ENCODE assay signal across 29 cellular contexts in the genomic region with DNA sequence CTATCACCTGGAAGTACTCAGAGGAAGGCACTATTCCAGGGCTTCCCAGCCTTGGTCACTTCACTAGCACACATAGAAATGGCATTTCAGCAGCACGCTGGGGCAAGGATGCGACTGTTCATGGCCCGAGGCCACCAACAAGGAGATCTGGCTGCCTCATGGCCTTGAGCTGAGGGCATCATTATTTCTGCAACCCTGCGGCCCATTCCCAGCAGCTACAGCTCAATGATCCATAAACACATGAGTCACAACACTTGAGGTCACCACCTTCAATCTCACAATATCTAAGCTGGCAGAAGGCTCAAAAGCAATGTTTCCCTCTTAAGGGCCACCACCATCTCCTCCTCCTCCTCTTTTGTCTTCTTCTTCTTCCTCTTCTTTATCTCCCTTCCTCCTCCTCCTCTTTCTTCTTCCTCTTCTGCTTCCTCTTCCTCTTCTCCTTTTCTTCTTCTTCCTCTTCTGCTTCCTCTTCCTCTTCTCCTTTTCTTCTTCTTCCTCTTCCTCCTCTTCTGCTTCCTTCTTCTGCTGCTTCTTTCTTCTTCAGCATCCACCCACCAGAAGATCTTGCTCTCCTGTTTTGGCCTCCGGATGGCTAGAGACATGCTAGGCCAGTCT.
DNase-seq lines count a peak whose midpoint lies in the region; ATAC-seq and TF ChIP-seq lines count a peak whose summit lies in the region.
"Had no signal": no experiment of that assay in that cellular context is flagged by ENCODE, and none has a peak within 500 bp of the region (broad histone marks: within the 10 kb centered on the region; RNA-seq: fewer than 3 reads in every experiment).

No MANE protein-coding gene starts in this region.

- H3K9ac ChIP-seq in BLaER1 (no peak overlapping the region), OCI-LY1 (ENCODE audit: low read length) (no peak overlapping the region)

- no peak overlapping the region for H2AFZ ChIP-seq in OCI-LY1 (ENCODE audit: low read length)

- no peaks in the 10 kb centered on the region for H3F3A ChIP-seq in OCI-LY1 (ENCODE audit: insufficient read depth, low read length)

- peaks cover 11% of the 10 kb centered on the region for H3K9me3 Mint-ChIP-seq in natural killer cell treated with Interleukin-12 subunit alpha and Interleukin-12 subunit beta and Interleukin-15 and Interleukin-18, amount 100 ng/mL, for 72 hours
- H3K9me3 Mint-ChIP-seq: T-helper 2 cell treated with Interferon-gamma antibody and Interleukin-4, amounts not matched to agents 5 μg/mL and 100 μg/mL, for 36 hours had no signal

- H3K27me3 ChIP-seq in BLaER1: no peaks in the 10 kb centered on the region
- no peaks in the 10 kb centered on the region for H3K27me3 ChIP-seq in OCI-LY1 (ENCODE audit: insufficient read depth, low read length)
- H3K27me3 ChIP-seq: BE2C, colonic mucosa, transverse colon had no signal

- H3K4me2 ChIP-seq in BLaER1 (peak overlapping the region; percentile 71), OCI-LY1 (ENCODE audit: low read length) (no peak overlapping the region)

- no peak for ATAC-seq in natural killer cell treated with Interleukin-12 subunit alpha and Interleukin-12 subunit beta and Interleukin-15 and Interleukin-18, amount 100 ng/mL, for 72 hours
- ATAC-seq in GM19351 (IDR thresholded peaks at IDR 0.05; ENCODE audit: unreplicated experiment): no peak
- ATAC-seq: left lobe of liver, right cardiac atrium, Right ventricle myocardium inferior had no signal

- H3K36me3 Mint-ChIP-seq in natural killer cell treated with Interleukin-12 subunit alpha and Interleukin-12 subunit beta and Interleukin-15 and Interleukin-18, amount 100 ng/mL, for 72 hours: no peaks in the 10 kb centered on the region
- H3K36me3 Mint-ChIP-seq: activated naive CD8-positive, alpha-beta T cell had no signal

- TF ChIP-seq CTCF in OCI-LY1 (IDR thresholded peaks at IDR 0.05; ENCODE audit: low read length): no peak

- H4K20me1 ChIP-seq in BLaER1 (no peaks in the 10 kb centered on the region), OCI-LY1 (ENCODE audit: insufficient read depth, low read length) (no peaks in the 10 kb centered on the region)

- no peak overlapping the region for H3K4me3 Mint-ChIP-seq in natural killer cell treated with Interleukin-12 subunit alpha and Interleukin-12 subunit beta and Interleukin-15 and Interleukin-18, amount 100 ng/mL, for 72 hours
- H3K4me3 Mint-ChIP-seq: activated CD4-positive, alpha-beta T cell treated with anti-CD3 and anti-CD28 coated beads, Interleukin-2, amount 10 ng/mL, durations not matched to agents 24 days and 14 days; activated naive CD8-positive, alpha-beta T cell; T-helper 2 cell treated with Interferon-gamma antibody and Interleukin-4, amounts not matched to agents 5 μg/mL and 100 μg/mL, for 36 hours had no signal

- H3K79me2 ChIP-seq in OCI-LY1 (ENCODE audit: insufficient read depth, low read length): no peaks in the 10 kb centered on the region

- H3K4me3 ChIP-seq in BLaER1: no peak overlapping the region
- H3K4me3 ChIP-seq in OCI-LY1 (ENCODE audit: low read depth, low read length, poor library complexity, severe bottlenecking): peak overlapping the region; percentile 23
- H3K4me3 ChIP-seq: colonic mucosa, HAP-1, transverse colon had no signal

- DNase-seq in EL (peak; percentile 2), kidney tubule cell (ENCODE audit: low spot score) (peak; percentile 82), DMS114 treated with DMSO at 0.1 percent for 48 hours (lab: John Stamatoyannopoulos, UW; ENCODE audit: unreplicated experiment) (no peak), DMS79 (lab: John Stamatoyannopoulos, UW) (no peak)
- DNase-seq in natural killer cell treated with Interleukin-12 subunit alpha and Interleukin-12 subunit beta and Interleukin-15 and Interleukin-18, amount 100 ng/mL, for 72 hours (ENCODE audit: low spot score): no peak
- DNase-seq: activated CD4-positive, alpha-beta T cell treated with anti-CD3 and anti-CD28 coated beads, Interleukin-2, amount 10 ng/mL, durations not matched to agents 24 days and 14 days; activated effector memory CD4-positive, alpha-beta T cell treated with anti-CD3 and anti-CD28 coated beads, Interleukin-2, amount 50 U/mL, for 16 hours; BE2C; colonic mucosa; effector CD4-positive, alpha-beta T cell; glutamatergic neuron; NCI-H1105; NCI-H187; NCI-H2171; NCI-H510A treated with DMSO at 0.1 percent for 48 hours; posterior cingulate gyrus; right cardiac atrium; stimulated activated CD4-positive, alpha-beta T cell treated with anti-CD3 and anti-CD28 coated beads, Interleukin-4, amount 100 ng/mL, for 24 hours; transverse colon had no signal

- peaks cover 5 to 18% of the 10 kb centered on the region in 2 donors for H3K27me3 Mint-ChIP-seq in natural killer cell treated with Interleukin-12 subunit alpha and Interleukin-12 subunit beta and Interleukin-15 and Interleukin-18, amount 100 ng/mL, for 72 hours
- H3K27me3 Mint-ChIP-seq: activated CD4-positive, alpha-beta T cell treated with anti-CD3 and anti-CD28 coated beads, Interleukin-2, amount 10 ng/mL, durations not matched to agents 24 days and 14 days had no signal

- H3K27ac Mint-ChIP-seq in natural killer cell treated with Interleukin-12 subunit alpha and Interleukin-12 subunit beta and Interleukin-15 and Interleukin-18, amount 100 ng/mL, for 72 hours: no peak overlapping the region
- H3K27ac Mint-ChIP-seq: activated CD4-positive, alpha-beta T cell treated with anti-CD3 and anti-CD28 coated beads, Interleukin-2, amount 10 ng/mL, durations not matched to agents 24 days and 14 days; T-helper 2 cell treated with Interferon-gamma antibody and Interleukin-4, amounts not matched to agents 5 μg/mL and 100 μg/mL, for 36 hours had no signal

- H3K27ac ChIP-seq in BLaER1: 0 out of 2 replicates have a peak overlapping the region, but pooled peaks have one; percentile 49
- no peak overlapping the region for H3K27ac ChIP-seq in OCI-LY1 (ENCODE audit: low read depth, low read length, poor library complexity, severe bottlenecking)
- H3K27ac ChIP-seq: colonic mucosa, neutrophil, transverse colon, VCaP had no signal

- H3K36me3 ChIP-seq in BLaER1 (no peaks in the 10 kb centered on the region), OCI-LY1 (ENCODE audit: insufficient read depth, low read length) (no peaks in the 10 kb centered on the region)
- H3K36me3 ChIP-seq: BE2C, colonic mucosa, HAP-1, neutrophil, transverse colon had no signal

- no peaks in the 10 kb centered on the region for H3K9me3 ChIP-seq in BLaER1
- no peaks in the 10 kb centered on the region for H3K9me3 ChIP-seq in OCI-LY1 (ENCODE audit: low read length)
- H3K9me3 ChIP-seq: BE2C, colonic mucosa, HAP-1, neutrophil, transverse colon had no signal

- no peaks in the 10 kb centered on the region; the same call in none of the 2 replicates for H3K4me1 ChIP-seq in BLaER1
- H3K4me1 ChIP-seq in OCI-LY1 (ENCODE audit: insufficient read depth, low read length, severe bottlenecking): no peaks in the 10 kb centered on the region
- H3K4me1 ChIP-seq: BE2C, colonic mucosa, HAP-1, transverse colon had no signal

- no peaks in the 10 kb centered on the region for H3K9me2 ChIP-seq in OCI-LY1 (ENCODE audit: low read depth, low read length)

- H3K4me1 Mint-ChIP-seq in natural killer cell treated with Interleukin-12 subunit alpha and Interleukin-12 subunit beta and Interleukin-15 and Interleukin-18, amount 100 ng/mL, for 72 hours (ENCODE audit: low read depth in 2 of 2): no peaks in the 10 kb centered on the region

Comparison
In these comparisons a context has a peak if more than half of its experiments do, and no peak if none do; other contexts are left out.
1. DNase-seq: peak in EL (single experiment) and kidney tubule cell (single experiment); none in DMS114 treated with DMSO at 0.1 percent for 48 hours (single experiment), natural killer cell treated with Interleukin-12 subunit alpha and Interleukin-12 subunit beta and Interleukin-15 and Interleukin-18, amount 100 ng/mL, for 72 hours (single experiment) and DMS79 (single experiment).